In the genomic region with DNA sequence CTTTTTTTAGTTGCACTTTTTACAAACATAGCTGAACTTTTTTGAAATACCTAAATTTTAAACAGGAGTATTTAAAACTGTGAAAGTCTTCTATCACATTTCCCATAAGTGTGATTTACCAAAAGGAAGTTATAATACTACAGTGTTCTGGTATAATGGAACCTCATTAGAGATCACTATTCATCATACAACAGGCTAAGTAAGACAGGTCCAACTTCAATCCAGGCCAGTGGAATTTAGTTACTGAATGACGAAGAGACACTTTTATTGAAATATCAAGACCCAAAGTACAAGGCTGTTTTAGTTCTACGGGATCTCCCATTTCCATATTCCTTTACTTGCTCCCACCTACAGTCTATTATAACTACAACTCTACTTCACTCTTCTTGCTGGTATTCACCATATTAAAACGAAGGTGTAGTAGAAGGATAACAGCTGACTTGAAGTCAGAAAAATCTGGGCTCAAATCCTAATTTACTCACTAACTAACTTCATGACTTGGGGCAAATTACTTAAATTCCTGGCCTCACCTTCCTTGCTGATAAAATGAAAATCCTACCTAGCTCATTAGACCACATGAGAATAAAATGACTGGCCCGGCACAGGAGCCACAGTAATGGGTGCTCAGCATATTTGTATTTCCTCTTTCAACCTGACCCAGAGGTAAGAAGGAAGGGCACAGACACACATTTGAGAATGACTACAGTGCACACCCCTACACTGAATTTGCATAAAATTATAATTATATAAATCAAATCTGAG, we compare ENCODE assay signal across 35 cellular contexts.
"Had no signal": no experiment of that assay in that cellular context is flagged by ENCODE, and none has a peak within 500 bp of the region (broad histone marks: within the 10 kb centered on the region; RNA-seq: fewer than 3 reads in every experiment).

No MANE protein-coding gene starts in this region.

- H3K9me3 ChIP-seq: adrenal gland, breast epithelium, colonic mucosa had no signal

- H3K27me3 Mint-ChIP-seq: activated B cell treated with CpG ODN at 0.5 μM for 24 hours; activated CD8-positive, alpha-beta memory T cell treated with anti-CD3 and anti-CD28 coated beads, Interleukin-2, amount 10 ng/mL, durations not matched to agents 7 days and 5 days; activated CD8-positive, alpha-beta T cell treated with anti-CD3 and anti-CD28 coated beads for 36 hours; activated naive CD4-positive, alpha-beta T cell treated with anti-CD3 and anti-CD28 coated beads, Interleukin-2, amount 50 U/mL, for 24 hours; activated naive CD8-positive, alpha-beta T cell treated with anti-CD3 and anti-CD28 coated beads for 36 hours; activated naive CD8-positive, alpha-beta T cell treated with anti-CD3 and anti-CD28 coated beads, Interleukin-2, amount 50 U/mL, for 24 hours; brain; T-helper 17 cell had no signal

- H3K4me3 ChIP-seq: adrenal gland, breast epithelium, cardiac muscle cell, colonic mucosa had no signal

- H3K36me3 ChIP-seq: colonic mucosa had no signal

- H3K27ac Mint-ChIP-seq: activated B cell treated with CpG ODN at 0.5 μM for 24 hours; activated CD8-positive, alpha-beta memory T cell treated with anti-CD3 and anti-CD28 coated beads, Interleukin-2, amount 10 ng/mL, durations not matched to agents 7 days and 5 days; activated CD8-positive, alpha-beta T cell treated with anti-CD3 and anti-CD28 coated beads for 36 hours; activated naive CD4-positive, alpha-beta T cell treated with anti-CD3 and anti-CD28 coated beads for 36 hours; activated naive CD4-positive, alpha-beta T cell treated with anti-CD3 and anti-CD28 coated beads, Interleukin-2, amount 50 U/mL, for 24 hours; activated naive CD8-positive, alpha-beta T cell treated with anti-CD3 and anti-CD28 coated beads for 36 hours; activated naive CD8-positive, alpha-beta T cell treated with anti-CD3 and anti-CD28 coated beads, Interleukin-2, amount 50 U/mL, for 24 hours; activated T-helper 1 cell treated with anti-CD3 and anti-CD28 coated beads, Interleukin-12 subunit alpha, Interleukin-12 subunit beta, Interleukin-2, Interleukin-4 antibody, amounts not matched to agents 30 ng/mL and 10 ng/mL and 1 ng/mL, durations not matched to agents 14 hours and 24 hours and 36 hours; activated T-helper 2 cell treated with anti-CD3 and anti-CD28 coated beads, Interferon-gamma antibody, Interleukin-2, Interleukin-4, amounts not matched to agents 10 μg/mL and 5 μg/mL and 100 μg/mL, durations not matched to agents 14 hours and 24 hours and 36 hours; T-helper 17 cell; T-helper 2 cell treated with Interferon-gamma antibody and Interleukin-4, amounts not matched to agents 5 μg/mL and 100 μg/mL, for 36 hours had no signal

- H3K27ac ChIP-seq: adrenal gland, breast epithelium, cardiac muscle cell, colonic mucosa, WERI-Rb-1 had no signal

- H3K4me1 Mint-ChIP-seq: activated B cell treated with CpG ODN at 0.5 μM for 24 hours; activated CD8-positive, alpha-beta memory T cell treated with anti-CD3 and anti-CD28 coated beads, Interleukin-2, amount 10 ng/mL, durations not matched to agents 7 days and 5 days; activated naive CD4-positive, alpha-beta T cell treated with anti-CD3 and anti-CD28 coated beads, Interleukin-2, amount 50 U/mL, for 24 hours; activated naive CD8-positive, alpha-beta T cell treated with anti-CD3 and anti-CD28 coated beads for 36 hours; activated naive CD8-positive, alpha-beta T cell treated with anti-CD3 and anti-CD28 coated beads, Interleukin-2, amount 50 U/mL, for 24 hours; brain had no signal

- H3K27me3 ChIP-seq: adrenal gland, breast epithelium, cardiac muscle cell, colonic mucosa had no signal

- H3K9me3 Mint-ChIP-seq: activated B cell treated with CpG ODN at 0.5 μM for 24 hours; activated CD8-positive, alpha-beta T cell treated with anti-CD3 and anti-CD28 coated beads for 36 hours; activated naive CD4-positive, alpha-beta T cell treated with anti-CD3 and anti-CD28 coated beads for 36 hours; activated naive CD4-positive, alpha-beta T cell treated with anti-CD3 and anti-CD28 coated beads, Interleukin-2, amount 50 U/mL, for 24 hours; activated naive CD8-positive, alpha-beta T cell treated with anti-CD3 and anti-CD28 coated beads for 36 hours; activated naive CD8-positive, alpha-beta T cell treated with anti-CD3 and anti-CD28 coated beads, Interleukin-2, amount 50 U/mL, for 24 hours; activated T-helper 1 cell treated with anti-CD3 and anti-CD28 coated beads, Interleukin-12 subunit alpha, Interleukin-12 subunit beta, Interleukin-2, Interleukin-4 antibody, amounts not matched to agents 30 ng/mL and 10 ng/mL and 1 ng/mL, durations not matched to agents 14 hours and 24 hours and 36 hours; activated T-helper 2 cell treated with anti-CD3 and anti-CD28 coated beads, Interferon-gamma antibody, Interleukin-2, Interleukin-4, amounts not matched to agents 10 μg/mL and 5 μg/mL and 100 μg/mL, durations not matched to agents 14 hours and 24 hours and 36 hours; brain; T-helper 2 cell treated with Interferon-gamma antibody and Interleukin-4, amounts not matched to agents 5 μg/mL and 100 μg/mL, for 36 hours had no signal

- ATAC-seq: activated CD4-positive, CD25-positive, alpha-beta regulatory T cell treated with anti-CD3 and anti-CD28 coated beads, Interleukin-2, amount 50 U/mL, for 24 hours; activated CD8-positive, alpha-beta memory T cell treated with anti-CD3 and anti-CD28 coated beads, Interleukin-2, amount 10 ng/mL, durations not matched to agents 7 days and 5 days; activated CD8-positive, alpha-beta T cell treated with anti-CD3 and anti-CD28 coated beads for 36 hours; activated naive CD8-positive, alpha-beta T cell treated with anti-CD3 and anti-CD28 coated beads, Interleukin-2, amount 50 U/mL, for 24 hours; esophagus mucosa; T-helper 17 cell had no signal

- H3K4me1 ChIP-seq: adrenal gland, breast epithelium, colonic mucosa had no signal

- DNase-seq: activated B cell treated with CpG ODN at 0.5 μM for 24 hours; activated CD4-positive, alpha-beta T cell treated with anti-CD3 and anti-CD28 coated beads for 48 hours; activated CD4-positive, alpha-beta T cell treated with anti-CD3 and anti-CD28 coated beads, Interleukin-2, amount 50 U/mL, for 1 hour; activated CD4-positive, alpha-beta T cell treated with anti-CD3 and anti-CD28 coated beads, Interleukin-2, amount 50 U/mL, for 48 hours; activated CD8-positive, alpha-beta memory T cell treated with anti-CD3 and anti-CD28 coated beads, Interleukin-2, amount 10 ng/mL, durations not matched to agents 7 days and 5 days; activated CD8-positive, alpha-beta memory T cell treated with anti-CD3 and anti-CD28 coated beads, Interleukin-2, amount 50 U/mL, for 4 hours; activated CD8-positive, alpha-beta T cell treated with anti-CD3 and anti-CD28 coated beads for 36 hours; activated effector memory CD4-positive, alpha-beta T cell treated with anti-CD3 and anti-CD28 coated beads, Interleukin-2, amount 50 U/mL, for 16 hours; activated naive CD4-positive, alpha-beta T cell treated with anti-CD3 and anti-CD28 coated beads for 36 hours; activated naive CD8-positive, alpha-beta T cell treated with anti-CD3 and anti-CD28 coated beads for 36 hours; activated naive CD8-positive, alpha-beta T cell treated with anti-CD3 and anti-CD28 coated beads, Interleukin-2, amount 50 U/mL, for 24 hours; activated T-cell treated with anti-CD3 and anti-CD28 coated beads, Interleukin-2, amount 50 U/mL, for 1 hour; activated T-cell treated with anti-CD3 and anti-CD28 coated beads, Interleukin-2, amount 50 U/mL, for 48 hours; adrenal gland; amygdala; aorta; central memory CD4-positive, alpha-beta T cell; cerebellar nuclear complex; colonic mucosa; effector CD8-positive, alpha-beta T cell; foreskin fibroblast; head of caudate nucleus; T-helper 1 cell; T-helper 17 cell; T1000; WERI-Rb-1 had no signal

- H3K4me3 Mint-ChIP-seq: activated B cell treated with CpG ODN at 0.5 μM for 24 hours; activated CD8-positive, alpha-beta memory T cell treated with anti-CD3 and anti-CD28 coated beads, Interleukin-2, amount 10 ng/mL, durations not matched to agents 7 days and 5 days; activated CD8-positive, alpha-beta T cell treated with anti-CD3 and anti-CD28 coated beads for 36 hours; activated naive CD4-positive, alpha-beta T cell treated with anti-CD3 and anti-CD28 coated beads for 36 hours; activated naive CD4-positive, alpha-beta T cell treated with anti-CD3 and anti-CD28 coated beads, Interleukin-2, amount 50 U/mL, for 24 hours; activated naive CD8-positive, alpha-beta T cell treated with anti-CD3 and anti-CD28 coated beads for 36 hours; activated naive CD8-positive, alpha-beta T cell treated with anti-CD3 and anti-CD28 coated beads, Interleukin-2, amount 50 U/mL, for 24 hours; activated T-helper 1 cell treated with anti-CD3 and anti-CD28 coated beads, Interleukin-12 subunit alpha, Interleukin-12 subunit beta, Interleukin-2, Interleukin-4 antibody, amounts not matched to agents 30 ng/mL and 10 ng/mL and 1 ng/mL, durations not matched to agents 14 hours and 24 hours and 36 hours; brain; T-helper 17 cell; T-helper 2 cell treated with Interferon-gamma antibody and Interleukin-4, amounts not matched to agents 5 μg/mL and 100 μg/mL, for 36 hours had no signal
